Comparison of ENCODE assay signal across 15 cellular contexts in genomic region chr9:35108461-35108860, GRCh38.
"Had no signal": no experiment of that assay in that cellular context is flagged by ENCODE, and none has a peak within 500 bp of the region (broad histone marks: within the 10 kb centered on the region; RNA-seq: fewer than 3 reads in every experiment).

No MANE protein-coding gene starts in this region.

- H3K4me3 ChIP-seq: hepatocyte, left ventricle myocardium inferior, tibial artery, vagina had no signal

- H3K4me3 Mint-ChIP-seq: activated CD8-positive, alpha-beta T cell treated with anti-CD3 and anti-CD28 coated beads, Interleukin-2, amount 10 ng/mL, durations not matched to agents 7 days and 5 days; activated T-helper 17 cell treated with anti-CD3 and anti-CD28 coated beads, Interleukin-2, amount 50 U/mL, for 72 hours; stimulated activated effector memory CD8-positive, alpha-beta T cell treated with anti-CD3 and anti-CD28 coated beads, Interleukin-12 subunit alpha, Interleukin-12 subunit beta, amount 100 ng/mL, for 72 hours; T-helper 1 cell treated with Interleukin-12 subunit alpha and Interleukin-12 subunit beta and Interleukin-4 antibody, amounts not matched to agents 30 μg/mL and 1 μg/mL, for 36 hours had no signal

- ATAC-seq: activated CD8-positive, alpha-beta T cell treated with anti-CD3 and anti-CD28 coated beads, Interleukin-2, amount 10 ng/mL, durations not matched to agents 7 days and 5 days; activated T-helper 17 cell treated with anti-CD3 and anti-CD28 coated beads, Interleukin-2, amount 50 U/mL, for 72 hours; esophagus mucosa; stimulated activated effector memory CD8-positive, alpha-beta T cell treated with anti-CD3 and anti-CD28 coated beads, Interleukin-12 subunit alpha, Interleukin-12 subunit beta, amount 100 ng/mL, for 72 hours had no signal

- H3K27me3 ChIP-seq: hepatocyte, tibial artery, vagina had no signal

- H3K9me3 ChIP-seq: left ventricle myocardium inferior, tibial artery, vagina had no signal

- H3K27ac ChIP-seq: hepatocyte, left ventricle myocardium inferior, parathyroid adenoma, vagina had no signal

- H3K27me3 Mint-ChIP-seq: activated T-helper 17 cell treated with anti-CD3 and anti-CD28 coated beads, Interleukin-2, amount 50 U/mL, for 72 hours had no signal

- H3K27ac Mint-ChIP-seq: activated CD8-positive, alpha-beta T cell treated with anti-CD3 and anti-CD28 coated beads, Interleukin-2, amount 10 ng/mL, durations not matched to agents 7 days and 5 days; activated T-helper 17 cell treated with anti-CD3 and anti-CD28 coated beads, Interleukin-2, amount 50 U/mL, for 72 hours; T-helper 1 cell treated with Interleukin-12 subunit alpha and Interleukin-12 subunit beta and Interleukin-4 antibody, amounts not matched to agents 30 μg/mL and 1 μg/mL, for 36 hours had no signal

- DNase-seq: activated CD4-positive, alpha-beta T cell treated with anti-CD3 and anti-CD28 coated beads for 48 hours; activated CD8-positive, alpha-beta T cell treated with anti-CD3 and anti-CD28 coated beads, Interleukin-2, amount 10 ng/mL, durations not matched to agents 7 days and 5 days; activated naive CD4-positive, alpha-beta T cell treated with anti-CD3 and anti-CD28 coated beads, Interleukin-2, amount 50 U/mL, for 16 hours; left ventricle myocardium inferior; mesendoderm; stimulated activated CD4-positive, alpha-beta T cell treated with anti-CD3 and anti-CD28 coated beads, Interleukin-12 subunit alpha, Interleukin-12 subunit beta, amount 100 ng/mL, for 4 hours; stimulated activated CD4-positive, alpha-beta T cell treated with anti-CD3 and anti-CD28 coated beads, Interleukin-2, amount 100 ng/mL, for 24 hours had no signal
